Comparison of ENCODE assay signal across 23 cellular contexts in the genomic region with DNA sequence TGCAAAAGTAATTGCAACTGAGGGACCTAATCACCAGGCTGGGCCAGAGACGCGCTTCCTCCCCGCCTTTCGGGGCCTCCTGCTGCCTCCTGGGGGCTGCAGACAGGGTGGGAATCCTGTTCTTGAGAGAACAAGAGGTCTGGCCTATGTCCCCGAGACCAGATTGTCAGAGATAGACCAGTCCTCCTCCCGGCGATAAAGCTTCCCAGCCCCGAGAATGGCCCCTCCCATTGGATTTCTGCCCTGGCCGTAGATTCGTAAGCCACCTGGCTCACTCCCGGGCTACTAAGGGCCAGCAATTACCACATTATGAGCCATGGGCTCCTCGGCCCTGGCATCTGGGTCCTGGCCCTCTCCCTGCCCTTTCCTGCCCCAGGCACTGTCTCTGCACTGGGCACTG.
"Had no signal": no experiment of that assay in that cellular context is flagged by ENCODE, and none has a peak within 500 bp of the region (broad histone marks: within the 10 kb centered on the region; RNA-seq: fewer than 3 reads in every experiment).

No MANE protein-coding gene starts in this region.

- H3K36me3 ChIP-seq: cardiac muscle cell, pancreas, right atrium auricular region, thoracic aorta, vagina had no signal

- H3K9me3 ChIP-seq: body of pancreas, pancreas, psoas muscle, thoracic aorta, vagina had no signal

- DNase-seq: activated CD4-positive, alpha-beta memory T cell treated with anti-CD3 and anti-CD28 coated beads for 36 hours; activated CD4-positive, alpha-beta T cell treated with anti-CD3 and anti-CD28 coated beads for 48 hours; activated CD4-positive, CD25-positive, alpha-beta regulatory T cell; activated CD8-positive, alpha-beta memory T cell treated with anti-CD3 and anti-CD28 coated beads, Interleukin-2, amount 10 ng/mL, durations not matched to agents 7 days and 5 days; activated gamma-delta T cell treated with Interleukin-2 at 50 U/mL for 16 hours; activated T-cell treated with anti-CD3 and anti-CD28 coated beads for 4 hours; body of pancreas; effector CD4-positive, alpha-beta T cell; erythroblast; foreskin fibroblast; pancreas; psoas muscle; stimulated activated CD4-positive, alpha-beta T cell treated with anti-CD3 and anti-CD28 coated beads, Interleukin-4, amount 100 ng/mL, for 24 hours; stimulated activated naive CD4-positive, alpha-beta T cell treated with Interleukin-2 at 50 U/mL for 16 hours; T1000 had no signal

- H3K4me1 ChIP-seq: pancreas, psoas muscle had no signal

- H3K4me3 Mint-ChIP-seq: activated CD4-positive, alpha-beta memory T cell treated with anti-CD3 and anti-CD28 coated beads for 36 hours; activated CD8-positive, alpha-beta memory T cell treated with anti-CD3 and anti-CD28 coated beads, Interleukin-2, amount 10 ng/mL, durations not matched to agents 7 days and 5 days; activated naive CD4-positive, alpha-beta T cell treated with anti-CD3 and anti-CD28 coated beads, Interleukin-2, amount 50 U/mL, for 24 hours; dendritic cell treated with granulocyte-macrophage colony-stimulating factor and Interleukin-4, amounts not matched to agents 40 ng/mL and 50 ng/mL, for 4 days; natural killer cell treated with Interleukin-12 subunit alpha and Interleukin-12 subunit beta and Interleukin-15 and Interleukin-18, amount 100 ng/mL, for 72 hours; type B pancreatic cell had no signal

- H3K9me3 Mint-ChIP-seq: activated CD4-positive, alpha-beta memory T cell treated with anti-CD3 and anti-CD28 coated beads for 36 hours; activated naive CD4-positive, alpha-beta T cell treated with anti-CD3 and anti-CD28 coated beads, Interleukin-2, amount 50 U/mL, for 24 hours; dendritic cell treated with granulocyte-macrophage colony-stimulating factor and Interleukin-4, amounts not matched to agents 40 ng/mL and 50 ng/mL, for 4 days; natural killer cell treated with Interleukin-12 subunit alpha and Interleukin-12 subunit beta and Interleukin-15 and Interleukin-18, amount 100 ng/mL, for 72 hours; type B pancreatic cell had no signal

- H3K27ac ChIP-seq: body of pancreas, cardiac muscle cell, pancreas, psoas muscle, right atrium auricular region, thoracic aorta, vagina had no signal

- ATAC-seq: activated CD8-positive, alpha-beta memory T cell treated with anti-CD3 and anti-CD28 coated beads, Interleukin-2, amount 10 ng/mL, durations not matched to agents 7 days and 5 days; body of pancreas; psoas muscle had no signal

- H3K36me3 Mint-ChIP-seq: activated CD4-positive, alpha-beta memory T cell treated with anti-CD3 and anti-CD28 coated beads for 36 hours; activated CD8-positive, alpha-beta memory T cell treated with anti-CD3 and anti-CD28 coated beads, Interleukin-2, amount 10 ng/mL, durations not matched to agents 7 days and 5 days; activated naive CD4-positive, alpha-beta T cell treated with anti-CD3 and anti-CD28 coated beads, Interleukin-2, amount 50 U/mL, for 24 hours; natural killer cell treated with Interleukin-12 subunit alpha and Interleukin-12 subunit beta and Interleukin-15 and Interleukin-18, amount 100 ng/mL, for 72 hours; type B pancreatic cell had no signal

- H3K4me3 ChIP-seq: body of pancreas, cardiac muscle cell, pancreas, psoas muscle, right atrium auricular region, thoracic aorta, vagina had no signal

- H3K27me3 ChIP-seq: body of pancreas, cardiac muscle cell, pancreas, right atrium auricular region, vagina had no signal

- FAIRE-seq: pancreas had no signal

- H3K27ac Mint-ChIP-seq: activated CD4-positive, alpha-beta memory T cell treated with anti-CD3 and anti-CD28 coated beads for 36 hours; activated CD8-positive, alpha-beta memory T cell treated with anti-CD3 and anti-CD28 coated beads, Interleukin-2, amount 10 ng/mL, durations not matched to agents 7 days and 5 days; activated naive CD4-positive, alpha-beta T cell treated with anti-CD3 and anti-CD28 coated beads, Interleukin-2, amount 50 U/mL, for 24 hours; dendritic cell treated with granulocyte-macrophage colony-stimulating factor and Interleukin-4, amounts not matched to agents 40 ng/mL and 50 ng/mL, for 4 days; natural killer cell treated with Interleukin-12 subunit alpha and Interleukin-12 subunit beta and Interleukin-15 and Interleukin-18, amount 100 ng/mL, for 72 hours; type B pancreatic cell had no signal
